1 cellular context compared by ENCODE assay signal in the genomic region with DNA sequence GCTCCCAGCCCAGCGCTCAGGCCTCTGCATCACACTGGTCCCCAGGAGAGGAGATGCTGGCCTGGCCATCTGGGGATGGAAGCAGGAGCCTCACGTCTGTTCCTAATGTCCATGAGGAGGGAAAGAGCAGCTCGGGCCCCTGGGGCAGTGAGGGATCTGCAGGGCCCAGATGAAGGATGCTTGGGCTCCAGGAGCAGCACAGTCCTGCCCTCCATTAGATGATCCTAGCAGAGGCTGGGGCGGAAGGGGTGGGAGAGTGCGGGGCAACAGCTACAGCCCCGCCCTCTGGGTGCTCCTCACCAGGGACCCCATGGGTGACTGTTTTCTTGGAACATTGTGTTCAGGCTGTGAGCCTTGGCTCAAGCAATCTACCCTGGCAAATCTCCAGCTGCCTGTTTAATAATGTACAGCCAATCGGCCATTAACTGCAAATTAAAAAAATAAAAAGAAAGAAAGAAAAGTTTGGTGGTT.
TF ChIP-seq lines count a peak whose summit lies in the region.

No MANE protein-coding gene starts in this region.

TF ChIP-seq in H1, 55 proteins besides CTCF, POLR2A, EP300 and RAD21:
- TF ChIP-seq, protein P1, sequence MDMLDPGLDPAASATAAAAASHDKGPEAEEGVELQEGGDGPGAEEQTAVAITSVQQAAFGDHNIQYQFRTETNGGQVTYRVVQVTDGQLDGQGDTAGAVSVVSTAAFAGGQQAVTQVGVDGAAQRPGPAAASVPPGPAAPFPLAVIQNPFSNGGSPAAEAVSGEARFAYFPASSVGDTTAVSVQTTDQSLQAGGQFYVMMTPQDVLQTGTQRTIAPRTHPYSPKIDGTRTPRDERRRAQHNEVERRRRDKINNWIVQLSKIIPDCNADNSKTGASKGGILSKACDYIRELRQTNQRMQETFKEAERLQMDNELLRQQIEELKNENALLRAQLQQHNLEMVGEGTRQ (IDR thresholded peaks at IDR 0.05; ENCODE audit: low read length), result no peak
- TF ChIP-seq JUND (IDR thresholded peaks at IDR 0.05; ENCODE audit: low read length) (no peak), SP2 (IDR thresholded peaks at IDR 0.05; ENCODE audit: low read length) (no peak), JUN (IDR thresholded peaks at IDR 0.05; ENCODE audit: low read depth, low read length) (no peak), BRCA1 (IDR thresholded peaks at IDR 0.05; ENCODE audit: low read depth, low read length) (no peak)
